19 cellular contexts compared by ENCODE assay signal in genomic region chr17:19005789-19006430, GRCh38. TPM values are rescaled to one million over a fixed set of nuclear protein-coding genes. Genes with fewer than 3 reads are reported as not detected.
DNase-seq lines count a peak whose midpoint lies in the region; ATAC-seq, FAIRE-seq and TF ChIP-seq lines count a peak whose summit lies in the region.
"Had no signal": no experiment of that assay in that cellular context is flagged by ENCODE, and none has a peak within 500 bp of the region (broad histone marks: within the 10 kb centered on the region; RNA-seq: fewer than 3 reads in every experiment).

No MANE protein-coding gene starts in this region.

- H3K27me3 ChIP-seq in IMR-90 (ENCODE audit: control insufficient read depth, insufficient read depth, low read length) (no peaks in the 10 kb centered on the region), H1 (replicated peaks in 1 of 4; ENCODE audit: control insufficient read depth in 3 of 4, extremely low read depth in 1 of 4, insufficient read depth in 3 of 4, low read length in 3 of 4) (no peaks in the 10 kb centered on the region), neural progenitor cell (no peaks in the 10 kb centered on the region)
- H3K27me3 ChIP-seq: transverse colon had no signal

- FAIRE-seq in H1 (lab: Jason Lieb, UNC) (no peak), HTR-8/SVneo (lab: Jason Lieb, UNC) (no peak)
- FAIRE-seq: A204.1, endometrium, small intestine had no signal

- H3K56ac ChIP-seq in IMR-90 (ENCODE audit: extremely low read depth, insufficient read depth, low read length) (no peak overlapping the region), H1 (replicated peaks; ENCODE audit: insufficient read length, low read depth, low read length) (no peak overlapping the region)

- H2AFZ ChIP-seq in IMR-90 (replicated peaks; ENCODE audit: low read length, poor library complexity) (no peak overlapping the region), H1 (ENCODE audit: low read length) (no peak overlapping the region), neural progenitor cell (replicated peaks) (no peak overlapping the region)

- 0 out of 2 replicates have a peak overlapping the region, but pooled peaks have one; percentile 93 for H3K4ac ChIP-seq in IMR-90 (ENCODE audit: low read depth, low read length)
- no peak overlapping the region for H3K4ac ChIP-seq in H1 (replicated peaks; ENCODE audit: insufficient read length, low read depth, low read length)

- no peak overlapping the region for H2BK5ac ChIP-seq in IMR-90 (ENCODE audit: low read depth, low read length, poor library complexity, severe bottlenecking)
- H2BK5ac ChIP-seq in H1 (ENCODE audit: low read depth, low read length) = no peak overlapping the region

- TF ChIP-seq RAD21 in IMR-90 (IDR thresholded peaks at IDR 0.05; ENCODE audit: low read length) (no peak), H1 (IDR thresholded peaks at IDR 0.05 in 1 of 2, conservative IDR thresholded peaks at IDR 0.05 in 1 of 2; ENCODE audit: low read depth in 2 of 2, low read length in 2 of 2) (no peak)

- H3K79me1 ChIP-seq in IMR-90 (ENCODE audit: low read depth in 1 of 2, low read length in 2 of 2) (peaks cover 14 to 36% of the 10 kb centered on the region in 2 experiments; a peak in 3 of 4 replicates), H1 (ENCODE audit: low read depth, low read length) (peaks cover 23% of the 10 kb centered on the region)

- H3K23me2 ChIP-seq in H1 (ENCODE audit: low read depth, low read length) = peaks cover 10% of the 10 kb centered on the region

- no peak overlapping the region for H2BK20ac ChIP-seq in IMR-90 (ENCODE audit: low read depth, low read length)
- 0 out of 2 replicates have a peak overlapping the region, but pooled peaks have one; percentile 48 for H2BK20ac ChIP-seq in H1 (ENCODE audit: low read length)

- H4K91ac ChIP-seq in IMR-90 (ENCODE audit: insufficient read depth, low read depth, low read length) = no peak overlapping the region
- H4K91ac ChIP-seq in H1 (replicated peaks; ENCODE audit: insufficient read length, low read length) = no peak overlapping the region

- H3K9me3 ChIP-seq in IMR-90 (ENCODE audit: control insufficient read depth, insufficient read depth, low read length) (no peaks in the 10 kb centered on the region), H1 (ENCODE audit: insufficient read depth in 2 of 2, low read depth in 1 of 2, low read length in 1 of 2) (peaks cover 0 to 6% of the 10 kb centered on the region in 2 experiments; a peak in 2 of 4 replicates), neural progenitor cell (ENCODE audit: low read depth) (no peaks in the 10 kb centered on the region)
- H3K9me3 ChIP-seq: mucosa of descending colon, transverse colon had no signal

- peaks cover 18% of the 10 kb centered on the region for H4K20me1 ChIP-seq in IMR-90 (ENCODE audit: insufficient read depth, low read length)
- peaks cover 10 to 17% of the 10 kb centered on the region in 2 experiments for H4K20me1 ChIP-seq in H1 (replicated peaks in 1 of 2; ENCODE audit: control insufficient read depth in 1 of 2, insufficient read depth in 2 of 2, low read length in 2 of 2)
- H4K20me1 ChIP-seq in neural progenitor cell (ENCODE audit: low read depth) = peaks cover 24% of the 10 kb centered on the region

- no CpG with 5 or more reads among the region's 4 CpGs for WGBS in IMR-90 (ENCODE audit: extremely low coverage in 2 of 2, insufficient read length in 1 of 2), 2 experiments
- WGBS in H1 (ENCODE audit: extremely low coverage in 1 of 2, insufficient coverage in 1 of 2, insufficient read length in 1 of 2, insufficient replicate concordance in 2 of 2, low coverage in 1 of 2, low lambda C conversion rate in 2 of 2, missing lambda C conversion rate in 1 of 2), 2 experiments = 96% methylated on average over 4 of the region's 4 CpGs; no CpG with 5 or more reads in 1 of the 2 experiments

- H3K14ac ChIP-seq in IMR-90 (replicated peaks; ENCODE audit: low read depth, low read length) = no peak overlapping the region
- no peak overlapping the region for H3K14ac ChIP-seq in H1 (ENCODE audit: insufficient read length)

- no peak for TF ChIP-seq EP300 in H1 (IDR thresholded peaks at IDR 0.05; ENCODE audit: borderline replicate concordance in 1 of 2, low read depth in 2 of 2, low read length in 2 of 2)

- CTCF ChIA-PET in activated CD4-positive, alpha-beta T cell treated with anti-CD3 and anti-CD28 coated beads, Interleukin-2, amount 10 ng/mL, durations not matched to agents 7 days and 5 days (lab: Charles Lee) = interaction anchor here (1.2 kb wide), 1 partner anchor 18 kb away, joined by 3 read pairs; no protein-coding TSS in a partner anchor
- CTCF ChIA-PET in IMR-90 (lab: Yijun Ruan, JAX) (no interaction called here), H1 (lab: Charles Lee; ENCODE audit: partially characterized antibody) (no interaction called here)

- TF ChIP-seq POLR2A in IMR-90 (IDR thresholded peaks at IDR 0.05; ENCODE audit: low read depth, low read length) = no peak
- TF ChIP-seq POLR2A in H1 (IDR thresholded peaks at IDR 0.05; ENCODE audit: control extremely low read depth in 1 of 2, low read depth in 2 of 2, low read length in 2 of 2) = no peak

- H3K27me3 Mint-ChIP-seq in activated CD4-positive, alpha-beta T cell treated with anti-CD3 and anti-CD28 coated beads, Interleukin-2, amount 10 ng/mL, durations not matched to agents 7 days and 5 days = peaks cover 7% of the 10 kb centered on the region
- peaks cover 11% of the 10 kb centered on the region for H3K27me3 Mint-ChIP-seq in neural progenitor cell (ENCODE audit: insufficient read depth, low read depth)

- peak overlapping the region; percentile 23 for H2AK9ac ChIP-seq in IMR-90 (replicated peaks; ENCODE audit: low read depth, low read length, poor library complexity)

- H2BK15ac ChIP-seq in IMR-90 (ENCODE audit: low read depth, low read length) = no peak overlapping the region
- 0 out of 2 replicates have a peak overlapping the region, but pooled peaks have one; percentile 72 for H2BK15ac ChIP-seq in H1 (ENCODE audit: low read length)

- POLR2A ChIA-PET in activated CD4-positive, alpha-beta T cell treated with anti-CD3 and anti-CD28 coated beads, Interleukin-2, amount 10 ng/mL, durations not matched to agents 7 days and 5 days (lab: Charles Lee) = no interaction called here
- POLR2A ChIA-PET in IMR-90 (lab: Charles Lee; ENCODE audit: unreplicated experiment) (no interaction called here), H1 (lab: Charles Lee; ENCODE audit: partially characterized antibody) (no interaction called here)

- H3K36me3 Mint-ChIP-seq in activated CD4-positive, alpha-beta T cell treated with anti-CD3 and anti-CD28 coated beads, Interleukin-2, amount 10 ng/mL, durations not matched to agents 7 days and 5 days (ENCODE audit: low read depth) = peaks cover 2% of the 10 kb centered on the region
- no peaks in the 10 kb centered on the region for H3K36me3 Mint-ChIP-seq in neural progenitor cell

- peak overlapping the region; percentile 84 for H2BK12ac ChIP-seq in H1 (ENCODE audit: low read depth, low read length)

- H4K8ac ChIP-seq in IMR-90 (ENCODE audit: low read depth in 2 of 2, low read length in 2 of 2) (no peak overlapping the region; a peak in 1 of 4 replicates), H1 (ENCODE audit: extremely low read depth, insufficient read depth, low read length) (no peak overlapping the region)

- peaks cover 13% of the 10 kb centered on the region; the same call in 1 of the 2 replicates for H3K9me1 ChIP-seq in IMR-90 (ENCODE audit: insufficient read depth, low read length)

- intact Hi-C loops in IMR-90 (cut with micrococcal nuclease) = loop anchor here (2.0 kb wide), 1 partner anchor 45 kb away; no protein-coding TSS in a partner anchor

- no peak for DNase-seq in activated CD4-positive, alpha-beta T cell treated with anti-CD3 and anti-CD28 coated beads, Interleukin-2, amount 10 ng/mL, durations not matched to agents 7 days and 5 days
- no peak for DNase-seq in activated CD4-positive, alpha-beta T cell treated with anti-CD3 and anti-CD28 coated beads, Interleukin-2, amount 50 U/mL, for 48 hours
- no peak for DNase-seq in IMR-90
- no peak for DNase-seq in H1 (ENCODE audit: low read depth in 1 of 2, low spot score in 2 of 2)
- no peak for DNase-seq in neural progenitor cell (ENCODE audit: low spot score)
- DNase-seq in NCI-H1092 (lab: John Stamatoyannopoulos, UW) = no peak
- DNase-seq in GM13977 (ENCODE audit: low spot score) = no peak
- no peak for DNase-seq in HTR-8/SVneo (ENCODE audit: insufficient read length, low spot score)
- DNase-seq: activated CD8-positive, alpha-beta memory T cell treated with anti-CD3 and anti-CD28 coated beads, Interleukin-2, amount 50 U/mL, for 4 hours; KBM-7; left cardiac atrium; NCI-H1105; NCI-H2171; small intestine; transverse colon had no signal

- H3K27ac ChIP-seq in IMR-90 (ENCODE audit: insufficient read depth, low read length) (no peak overlapping the region), H1 (ENCODE audit: low read depth, low read length) (no peak overlapping the region), neural progenitor cell (no peak overlapping the region)

- H3K9ac ChIP-seq in IMR-90 (ENCODE audit: low read depth, low read length) (no peak overlapping the region), H1 (replicated peaks in 1 of 4; ENCODE audit: extremely low read depth in 1 of 4, low read depth in 3 of 4, low read length in 3 of 4) (no peak overlapping the region), neural progenitor cell (no peak overlapping the region)

- H2BK120ac ChIP-seq in IMR-90 (ENCODE audit: low read depth, low read length) = no peak overlapping the region
- H2BK120ac ChIP-seq in H1 (replicated peaks; ENCODE audit: low read depth, low read length) = no peak overlapping the region

- H3K9me3 Mint-ChIP-seq in activated CD4-positive, alpha-beta T cell treated with anti-CD3 and anti-CD28 coated beads, Interleukin-2, amount 10 ng/mL, durations not matched to agents 7 days and 5 days = no peaks in the 10 kb centered on the region
- H3K9me3 Mint-ChIP-seq in neural progenitor cell = peaks cover 9% of the 10 kb centered on the region

- no peak overlapping the region for H4K5ac ChIP-seq in IMR-90 (ENCODE audit: low read depth, low read length)
- H4K5ac ChIP-seq in H1 (ENCODE audit: insufficient read length, low read depth, low read length) = no peak overlapping the region

- H3K4me1 ChIP-seq in IMR-90 (ENCODE audit: control insufficient read depth, insufficient read depth, low read length) = peaks cover 28% of the 10 kb centered on the region
- H3K4me1 ChIP-seq in H1 (replicated peaks in 1 of 4; ENCODE audit: control insufficient read depth in 3 of 4, insufficient read depth in 4 of 4, low read length in 3 of 4) = peaks cover 0 to 23% (median 18%) of the 10 kb centered on the region in 4 experiments; a peak in 6 of 7 replicates
- H3K4me1 ChIP-seq in neural progenitor cell = peaks cover 24% of the 10 kb centered on the region

- ATAC-seq in IMR-90 (ENCODE audit: low read depth) = no peak
- ATAC-seq: left cardiac atrium, mucosa of descending colon had no signal

- dilution Hi-C loops in IMR-90 (cut with HindIII; ENCODE audit: low sequenced_read_pairs, unreplicated experiment) = no loop called here

- TF ChIP-seq CTCF in IMR-90 (conservative IDR thresholded peaks at IDR 0.05; ENCODE audit: low read depth, low read length) (no peak), H1 (IDR thresholded peaks at IDR 0.05; ENCODE audit: control extremely low read depth in 1 of 3, insufficient read depth in 1 of 3, low read depth in 1 of 3, low read length in 3 of 3) (no peak), neural progenitor cell (IDR thresholded peaks at IDR 0.05) (no peak), GM13977 (IDR thresholded peaks at IDR 0.05; ENCODE audit: extremely low read depth, insufficient read depth, missing control alignments) (no peak)

- H3K18ac ChIP-seq in IMR-90 (ENCODE audit: low read depth, low read length) = no peak overlapping the region
- no peak overlapping the region for H3K18ac ChIP-seq in H1 (ENCODE audit: extremely low read depth, low read length)

- BruUV-seq in IMR-90 (replicated peaks; lab: Mats Ljungman, UMichigan) = no TSS peak

- H3F3A ChIP-seq in neural progenitor cell (ENCODE audit: low read depth) = peaks cover 6% of the 10 kb centered on the region

- H3K23ac ChIP-seq in IMR-90 (ENCODE audit: low read depth, low read length) (no peak overlapping the region), H1 (ENCODE audit: insufficient read length) (no peak overlapping the region)

- H2AK5ac ChIP-seq in IMR-90 (ENCODE audit: low read depth, low read length) = peak overlapping the region; percentile 76
- no peak overlapping the region for H2AK5ac ChIP-seq in H1 (ENCODE audit: low read depth, low read length)

- peak overlapping the region; percentile 5 for H3K27ac Mint-ChIP-seq in activated CD4-positive, alpha-beta T cell treated with anti-CD3 and anti-CD28 coated beads, Interleukin-2, amount 10 ng/mL, durations not matched to agents 7 days and 5 days
- no peak overlapping the region for H3K27ac Mint-ChIP-seq in neural progenitor cell

- H3K4me2 ChIP-seq in IMR-90 (ENCODE audit: low read depth, low read length) = no peak overlapping the region
- H3K4me2 ChIP-seq in H1 (ENCODE audit: insufficient read depth in 1 of 2, low read depth in 2 of 2, low read length in 2 of 2) = no peak overlapping the region; a peak in 1 of 4 replicates
- no peak overlapping the region for H3K4me2 ChIP-seq in neural progenitor cell

- in situ Hi-C loops in IMR-90 (cut with MboI; ENCODE audit: low sequenced_read_pairs) (no loop called here), GM13977 (cut with MboI; ENCODE audit: low pct_unique_long_range_greater_than_20kb, low sequenced_read_pairs, unreplicated experiment) (loop anchor here (25.0 kb wide), 1 partner anchor 194 kb away; no protein-coding TSS in a partner anchor)

- peak overlapping the region; percentile 49 for H3K4me3 Mint-ChIP-seq in activated CD4-positive, alpha-beta T cell treated with anti-CD3 and anti-CD28 coated beads, Interleukin-2, amount 10 ng/mL, durations not matched to agents 7 days and 5 days
- peak overlapping the region; percentile 55 for H3K4me3 Mint-ChIP-seq in neural progenitor cell

- H3K4me3 ChIP-seq in IMR-90 (ENCODE audit: insufficient read depth, low read depth, low read length) = no peak overlapping the region
- H3K4me3 ChIP-seq in H1 (ENCODE audit: extremely low read depth in 1 of 4, insufficient read depth in 2 of 4, low read depth in 3 of 4, low read length in 4 of 4) = no peak overlapping the region
- no peak overlapping the region for H3K4me3 ChIP-seq in neural progenitor cell
- H3K4me3 ChIP-seq: mucosa of descending colon had no signal

- H3K4me1 Mint-ChIP-seq in activated CD4-positive, alpha-beta T cell treated with anti-CD3 and anti-CD28 coated beads, Interleukin-2, amount 10 ng/mL, durations not matched to agents 7 days and 5 days = peaks cover 33% of the 10 kb centered on the region
- H3K4me1 Mint-ChIP-seq in neural progenitor cell = peaks cover 7% of the 10 kb centered on the region

- H3K79me2 ChIP-seq in H1 (ENCODE audit: control insufficient read depth in 1 of 2, insufficient read depth in 2 of 2, low read length in 2 of 2) = peaks cover 0 to 30% of the 10 kb centered on the region in 2 experiments; a peak in 2 of 4 replicates
- H3K79me2 ChIP-seq in neural progenitor cell (ENCODE audit: low read depth) = peaks cover 22% of the 10 kb centered on the region

- H3K36me3 ChIP-seq in IMR-90 (ENCODE audit: control insufficient read depth, insufficient read depth, low read length) (no peaks in the 10 kb centered on the region), H1 (ENCODE audit: control insufficient read depth in 2 of 4, insufficient read depth in 4 of 4, low read length in 3 of 4) (peaks cover 0 to 20% (median 5%) of the 10 kb centered on the region in 4 experiments; a peak in 4 of 8 replicates), neural progenitor cell (no peaks in the 10 kb centered on the region)
- H3K36me3 ChIP-seq: transverse colon had no signal

RNA-seq across cellular contexts. Expression of gene FAM83G, which starts 1.3 kb away (rescaled TPM):
- 1 to 10 TPM; 7.1 to 9.1 TPM for total RNA-seq in activated CD4-positive, alpha-beta T cell treated with anti-CD3 and anti-CD28 coated beads, Interleukin-2, amount 10 ng/mL, durations not matched to agents 7 days and 5 days
- total RNA-seq in IMR-90 (2012; rRNA removed) (9.5 and 10.3 TPM in 2 replicates), neural progenitor cell (ENCODE audit: low replicate concordance) (9.9 and 24.3 TPM in 2 replicates)
- polyA plus RNA-seq in IMR-90 (2012; rRNA removed) (12.6 and 14.1 TPM in 2 replicates), H1 (2011; rRNA removed) (15.4 and 21.3 TPM in 2 replicates)
- polyA plus RNA-seq in IMR-90 (2012; cell fraction: cytosol; rRNA removed) = 7.5 and 10.0 TPM in 2 replicates
- polyA plus RNA-seq in IMR-90 (2012; cell fraction: nucleus; rRNA removed; ENCODE audit: low replicate concordance) = 16.3 and 36.3 TPM in 2 replicates
- total RNA-seq in H1 (2021; fragmentation: NEBNext Ultra II Directional; extraction: Animal tissue kit (Norgen Biotek cat#: 25700)) = 28.7 and 29.0 TPM in 2 replicates
- polyA plus RNA-seq in H1 (2011; cell fraction: cytosol; rRNA removed) = 14.3 TPM
- polyA plus RNA-seq in H1 (2011; cell fraction: nucleus; rRNA removed) = 29.6 TPM
- polyA plus RNA-seq in H1 (2012, experiment 1 of 2) = 13.8 to 20.5 TPM (median 18.5 TPM) in 4 replicates
- polyA plus RNA-seq in H1 (2012, experiment 2 of 2) = 20.3 TPM
- 13.9 TPM for polyA plus RNA-seq in H1 (2013, experiment 1 of 2)
- 13.4 TPM for polyA plus RNA-seq in H1 (2013, experiment 2 of 2)
- 20.1 and 21.0 TPM in 2 replicates for polyA minus RNA-seq in H1 (2011; rRNA and poly(A)+ RNA removed)
- polyA minus RNA-seq in H1 (2011; cell fraction: cytosol; rRNA and poly(A)+ RNA removed) = 21.6 TPM
- 22.7 TPM for polyA minus RNA-seq in H1 (2011; cell fraction: nucleus; rRNA and poly(A)+ RNA removed)

RNA-seq across cellular contexts. Expression of gene GRAP, which starts 40.8 kb away (rescaled TPM):
- total RNA-seq in activated CD4-positive, alpha-beta T cell treated with anti-CD3 and anti-CD28 coated beads, Interleukin-2, amount 10 ng/mL, durations not matched to agents 7 days and 5 days = 10 to 100 TPM; 35.4 to 39.2 TPM
- total RNA-seq in IMR-90 (2012; rRNA removed) (under 0.01 TPM in 1 of 2 replicates, not detected in the other), neural progenitor cell (ENCODE audit: low replicate concordance) (0.46 TPM in 1 of 2 replicates, not detected in the other)
- polyA plus RNA-seq in IMR-90 (2012; rRNA removed) (0.13 and 0.14 TPM in 2 replicates), H1 (2011; rRNA removed) (0.18 and 0.24 TPM in 2 replicates)
- 0.05 TPM in 1 of 2 replicates, not detected in the other for polyA plus RNA-seq in IMR-90 (2012; cell fraction: cytosol; rRNA removed)
- polyA plus RNA-seq in IMR-90 (2012; cell fraction: nucleus; rRNA removed; ENCODE audit: low replicate concordance) = 0.14 and 0.22 TPM in 2 replicates
- 0.24 and 0.29 TPM in 2 replicates for total RNA-seq in H1 (2021; fragmentation: NEBNext Ultra II Directional; extraction: Animal tissue kit (Norgen Biotek cat#: 25700))
- polyA plus RNA-seq in H1 (2011; cell fraction: cytosol; rRNA removed) = 0.23 TPM
- polyA plus RNA-seq in H1 (2011; cell fraction: nucleus; rRNA removed) = 0.93 TPM
- 0.16 to 0.19 TPM in 2 of 4 replicates, not detected in the others for polyA plus RNA-seq in H1 (2012, experiment 1 of 2)
- polyA plus RNA-seq in H1 (2012, experiment 2 of 2) = 0.17 TPM
- polyA plus RNA-seq in H1 (2013, experiment 1 of 2) = 0.43 TPM
- polyA plus RNA-seq in H1 (2013, experiment 2 of 2) = 0.24 TPM
- polyA minus RNA-seq in H1 (2011; rRNA and poly(A)+ RNA removed) = 0.19 TPM in 1 of 2 replicates, not detected in the other
- polyA minus RNA-seq in H1 (2011; cell fraction: cytosol; rRNA and poly(A)+ RNA removed) = not detected
- polyA minus RNA-seq in H1 (2011; cell fraction: nucleus; rRNA and poly(A)+ RNA removed) = 1.00 TPM
- total RNA-seq: RPMI7951 had no signal

RNA-seq across cellular contexts. Expression of gene SLC5A10, which starts 53.9 kb away (rescaled TPM):
- not detected for total RNA-seq in activated CD4-positive, alpha-beta T cell treated with anti-CD3 and anti-CD28 coated beads, Interleukin-2, amount 10 ng/mL, durations not matched to agents 7 days and 5 days
- total RNA-seq in IMR-90 (2012; rRNA removed) (not detected in 2 replicates), neural progenitor cell (ENCODE audit: low replicate concordance) (not detected in 2 replicates)
- polyA plus RNA-seq in IMR-90 (2012; rRNA removed) (not detected in 2 replicates), H1 (2011; rRNA removed) (0.05 and 0.11 TPM in 2 replicates)
- not detected in 2 replicates for polyA plus RNA-seq in IMR-90 (2012; cell fraction: cytosol; rRNA removed)
- 0.04 TPM in 1 of 2 replicates, not detected in the other for polyA plus RNA-seq in IMR-90 (2012; cell fraction: nucleus; rRNA removed; ENCODE audit: low replicate concordance)
- 0.11 TPM in 1 of 2 replicates, not detected in the other for total RNA-seq in H1 (2021; fragmentation: NEBNext Ultra II Directional; extraction: Animal tissue kit (Norgen Biotek cat#: 25700))
- 0.08 TPM for polyA plus RNA-seq in H1 (2011; cell fraction: cytosol; rRNA removed)
- 0.16 TPM for polyA plus RNA-seq in H1 (2011; cell fraction: nucleus; rRNA removed)
- polyA plus RNA-seq in H1 (2012, experiment 1 of 2) = 0.14 to 0.16 TPM in 2 of 4 replicates, not detected in the others
- polyA plus RNA-seq in H1 (2012, experiment 2 of 2) = not detected
- under 0.01 TPM for polyA plus RNA-seq in H1 (2013, experiment 1 of 2)
- not detected for polyA plus RNA-seq in H1 (2013, experiment 2 of 2)
- polyA minus RNA-seq in H1 (2011; rRNA and poly(A)+ RNA removed) = 0.16 TPM in 1 of 2 replicates, not detected in the other
- polyA minus RNA-seq in H1 (2011; cell fraction: cytosol; rRNA and poly(A)+ RNA removed) = not detected
- polyA minus RNA-seq in H1 (2011; cell fraction: nucleus; rRNA and poly(A)+ RNA removed) = 0.10 TPM
- total RNA-seq: RPMI7951, transverse colon had no signal

Comparison
In these comparisons a context has a peak if more than half of its experiments do, and no peak if none do; other contexts are left out.
1. RNA of gene GRAP, which starts 40.8 kb away (total RNA-seq): 35.4 to 39.2 TPM in activated CD4-positive, alpha-beta T cell treated with anti-CD3 and anti-CD28 coated beads, Interleukin-2, amount 10 ng/mL, durations not matched to agents 7 days and 5 days; 0.24 to 0.29 TPM in H1, under 0.01 TPM in IMR-90 and 0.46 TPM in neural progenitor cell; every median in the first group is over 10 times any median in the second.